ENCODE assay signal across 17 cellular contexts in genomic region chr22:19955241-19956128, GRCh38. TPM values are rescaled to one million over a fixed set of nuclear protein-coding genes. Genes with fewer than 3 reads are reported as not detected.
DNase-seq lines count a peak whose midpoint lies in the region; ATAC-seq and TF ChIP-seq lines count a peak whose summit lies in the region.
"Had no signal": no experiment of that assay in that cellular context is flagged by ENCODE, and none has a peak within 500 bp of the region (broad histone marks: within the 10 kb centered on the region; RNA-seq: fewer than 3 reads in every experiment).

No MANE protein-coding gene starts in this region.

- TF ChIP-seq CTCF in RWPE1 (conservative IDR thresholded peaks at IDR 0.05; ENCODE audit: low read depth) (no peak), tibial nerve (IDR thresholded peaks at IDR 0.05) (no peak)

- peaks cover 0 to 48% (median 28%) of the 10 kb centered on the region in 4 donors for H3K4me1 ChIP-seq in tibial nerve

- intact Hi-C loops in sciatic nerve (cut with DNase I), result no loop called here

- H3K4me3 ChIP-seq in tibial nerve, result no peak overlapping the region
- H3K4me3 ChIP-seq: colonic mucosa, gastrocnemius medialis, pancreas had no signal

- TF ChIP-seq POLR2A in tibial nerve (IDR thresholded peaks at IDR 0.05), result no peak

- CTCF ChIA-PET in RWPE1 (lab: Yijun Ruan, JAX), result interaction anchor here (0.6 to 2.9 kb wide), 2 partner anchors 174 to 225 kb away, joined by 3 to 9 read pairs; no protein-coding TSS in a partner anchor

- no peaks in the 10 kb centered on the region for H3K9me3 ChIP-seq in tibial nerve
- H3K9me3 ChIP-seq: colonic mucosa, gastrocnemius medialis, pancreas had no signal

- POLR2A ChIA-PET in RWPE1 (lab: Yijun Ruan, JAX; ENCODE audit: low non-redundant PET), result no interaction called here

- peaks cover 0 to 9% (median 0%) of the 10 kb centered on the region in 3 donors for H3K36me3 ChIP-seq in tibial nerve
- H3K36me3 ChIP-seq: colonic mucosa, gastrocnemius medialis, pancreas had no signal

- H3K27ac ChIP-seq in RWPE1 (peak overlapping the region; percentile 75), tibial nerve (peak overlapping the region in 1 of 4 donors; percentile 33)
- H3K27ac ChIP-seq: colonic mucosa, pancreas had no signal

- DNase-seq in NCI-H510A treated with DMSO at 0.1 percent for 48 hours (lab: John Stamatoyannopoulos, UW) (peak; percentile 22), NCI-H510A (lab: John Stamatoyannopoulos, UW) (no peak), RWPE1 (ENCODE audit: low spot score) (no peak), sciatic nerve (ENCODE audit: low spot score) (peak; percentile 53), epidermal melanocyte (ENCODE audit: insufficient read length, low spot score) (no peak), tibial nerve (ENCODE audit: low spot score in 2 of 2) (no peak)
- DNase-seq: activated gamma-delta T cell; colonic mucosa; DMS153; gastrocnemius medialis; KBM-7; NCI-H446 treated with DMSO at 0.1 percent for 48 hours; SHP77 treated with DMSO at 0.1 percent for 48 hours; stimulated activated CD4-positive, alpha-beta T cell treated with anti-CD3 and anti-CD28 coated beads, Interleukin-4, amount 100 ng/mL, for 1 hour had no signal

- no peaks in the 10 kb centered on the region for H3K27me3 ChIP-seq in tibial nerve
- H3K27me3 ChIP-seq: colonic mucosa, gastrocnemius medialis, pancreas had no signal

- ATAC-seq in esophagus mucosa (peak; percentile 38), sciatic nerve (no peak), HG02642 (IDR thresholded peaks at IDR 0.05; ENCODE audit: poor library complexity, unreplicated experiment) (no peak)
- ATAC-seq: gastrocnemius medialis, pancreas had no signal

- no peak for TF ChIP-seq EP300 in tibial nerve (IDR thresholded peaks at IDR 0.05)

- 74 to 77% methylated on average over 16 to 19 of the region's 19 CpGs for WGBS in tibial nerve, 2 donors

RNA-seq across cellular contexts. Expression of gene TXNRD2, which starts 13.9 kb away (rescaled TPM):
- total RNA-seq in esophagus mucosa (11.7 TPM), sciatic nerve (33.9 TPM), tibial nerve (10 to 100 TPM; 34.8 to 40.6 (median 37.8) TPM)

RNA-seq across cellular contexts. Expression of gene COMT, which starts 13.9 kb away (rescaled TPM):
- total RNA-seq in esophagus mucosa, result 146 TPM
- 155 TPM for total RNA-seq in sciatic nerve
- total RNA-seq in tibial nerve, result 100 to 1,000 TPM; 212 to 306 (median 240) TPM

Comparison
In these comparisons a context has a peak if more than half of its experiments do, and no peak if none do; other contexts are left out.
1. DNase-seq: peak in NCI-H510A treated with DMSO at 0.1 percent for 48 hours (single experiment) and sciatic nerve (single experiment); none in NCI-H510A (single experiment), RWPE1 (single experiment), epidermal melanocyte (single experiment) and tibial nerve (0 of 2).